23 cellular contexts compared by ENCODE assay signal in the genomic region with DNA sequence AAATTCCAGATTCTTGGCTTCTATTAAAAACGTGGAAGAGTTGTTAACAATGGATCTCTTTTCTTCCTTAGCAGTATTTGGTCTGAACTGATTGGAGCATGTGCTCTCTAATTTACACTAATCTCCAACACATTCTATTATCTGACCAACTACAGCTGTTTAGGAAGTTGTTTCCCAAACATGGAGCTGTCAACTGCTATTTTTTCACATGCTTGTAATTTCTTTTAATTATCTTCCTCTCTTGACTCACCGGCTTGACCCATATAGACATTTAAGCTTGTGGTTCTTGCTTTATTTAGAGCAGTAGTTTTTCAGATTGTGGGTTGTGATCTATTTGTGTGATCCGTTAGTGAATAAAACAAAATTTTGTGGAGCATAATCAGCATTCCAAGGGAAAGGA. TPM values are rescaled to one million over a fixed set of nuclear protein-coding genes. Genes with fewer than 3 reads are reported as not detected.
"Had no signal": no experiment of that assay in that cellular context is flagged by ENCODE, and none has a peak within 500 bp of the region (broad histone marks: within the 10 kb centered on the region; RNA-seq: fewer than 3 reads in every experiment).

No MANE protein-coding gene starts in this region.

- H3K4me3 ChIP-seq: lower lobe of right lung, sigmoid colon, spleen, upper lobe of right lung had no signal

- ATAC-seq: activated CD8-positive, alpha-beta T cell treated with anti-CD3 and anti-CD28 coated beads, Interleukin-2, amount 10 ng/mL, durations not matched to agents 7 days and 5 days; effector memory CD8-positive, alpha-beta T cell; foreskin keratinocyte; lower lobe of right lung; stimulated activated memory B cell treated with anti-CD40 and anti-IgM and Interleukin-4, amounts not matched to agents 10 μg/mL and 1 μg/mL and 100 μg/mL, for 72 hours; upper lobe of right lung had no signal

- H3K27me3 ChIP-seq: foreskin keratinocyte, sigmoid colon, spleen, upper lobe of right lung had no signal

- H3K4me2 ChIP-seq: SK-N-SH had no signal

- H3K9ac ChIP-seq: parathyroid adenoma, SK-N-SH had no signal

- H3K27ac ChIP-seq: foreskin keratinocyte, lower lobe of right lung, parathyroid adenoma, sigmoid colon, upper lobe of right lung had no signal

- H3K27me3 Mint-ChIP-seq: activated CD4-positive, alpha-beta T cell treated with anti-CD3 and anti-CD28 coated beads, Interleukin-2, amount 10 ng/mL, durations not matched to agents 7 days and 5 days; effector memory CD8-positive, alpha-beta T cell; stimulated activated memory B cell treated with anti-CD40 and anti-IgM and Interleukin-4, amounts not matched to agents 10 μg/mL and 1 μg/mL and 100 μg/mL, for 72 hours had no signal

- DNase-seq: activated CD4-positive, alpha-beta T cell treated with anti-CD3 and anti-CD28 coated beads, Interleukin-2, amount 10 ng/mL, durations not matched to agents 7 days and 5 days; activated CD8-positive, alpha-beta memory T cell treated with anti-CD3 and anti-CD28 coated beads, Interleukin-2, amount 50 U/mL, for 4 hours; activated CD8-positive, alpha-beta T cell treated with anti-CD3 and anti-CD28 coated beads, Interleukin-2, amount 10 ng/mL, durations not matched to agents 7 days and 5 days; activated effector memory CD4-positive, alpha-beta T cell treated with Interleukin-2 at 50 U/mL for 16 hours; activated naive CD4-positive, alpha-beta T cell treated with anti-CD3 and anti-CD28 coated beads, Interleukin-2, amount 50 U/mL, for 16 hours; activated T-cell treated with anti-CD3 and anti-CD28 coated beads, Interleukin-2, amount 50 U/mL, for 48 hours; dermis blood vessel endothelial cell; effector memory CD8-positive, alpha-beta T cell; foreskin keratinocyte; immature natural killer cell; lower lobe of right lung; sigmoid colon; SK-N-SH; spleen; stimulated activated CD4-positive, alpha-beta T cell treated with anti-CD3 and anti-CD28 coated beads, Interleukin-4, amount 100 ng/mL, for 4 hours; T-helper 9 cell; upper lobe of right lung had no signal

- H3K9me3 ChIP-seq: lower lobe of right lung, sigmoid colon, SK-N-SH, spleen, upper lobe of right lung had no signal

- H2AFZ ChIP-seq: parathyroid adenoma had no signal

- H3K27ac Mint-ChIP-seq: activated CD4-positive, alpha-beta T cell treated with anti-CD3 and anti-CD28 coated beads, Interleukin-2, amount 10 ng/mL, durations not matched to agents 7 days and 5 days; activated CD8-positive, alpha-beta T cell treated with anti-CD3 and anti-CD28 coated beads, Interleukin-2, amount 10 ng/mL, durations not matched to agents 7 days and 5 days; nephron; stimulated activated memory B cell treated with anti-CD40 and anti-IgM and Interleukin-4, amounts not matched to agents 10 μg/mL and 1 μg/mL and 100 μg/mL, for 72 hours had no signal

- H3K4me3 Mint-ChIP-seq: activated CD4-positive, alpha-beta T cell treated with anti-CD3 and anti-CD28 coated beads, Interleukin-2, amount 10 ng/mL, durations not matched to agents 7 days and 5 days; activated CD8-positive, alpha-beta T cell treated with anti-CD3 and anti-CD28 coated beads, Interleukin-2, amount 10 ng/mL, durations not matched to agents 7 days and 5 days; effector memory CD8-positive, alpha-beta T cell; immature natural killer cell; nephron; stimulated activated memory B cell treated with anti-CD40 and anti-IgM and Interleukin-4, amounts not matched to agents 10 μg/mL and 1 μg/mL and 100 μg/mL, for 72 hours had no signal

- H3K9me3 Mint-ChIP-seq: activated CD4-positive, alpha-beta T cell treated with anti-CD3 and anti-CD28 coated beads, Interleukin-2, amount 10 ng/mL, durations not matched to agents 7 days and 5 days; effector memory CD8-positive, alpha-beta T cell; immature natural killer cell; nephron; stimulated activated memory B cell treated with anti-CD40 and anti-IgM and Interleukin-4, amounts not matched to agents 10 μg/mL and 1 μg/mL and 100 μg/mL, for 72 hours had no signal

RNA-seq across cellular contexts. Expression of a gene that starts 50.8 kb away (rescaled TPM):
- total RNA-seq: activated CD4-positive, alpha-beta T cell treated with anti-CD3 and anti-CD28 coated beads, Interleukin-2, amount 10 ng/mL, durations not matched to agents 7 days and 5 days; activated CD8-positive, alpha-beta T cell treated with anti-CD3 and anti-CD28 coated beads, Interleukin-2, amount 10 ng/mL, durations not matched to agents 7 days and 5 days; dermis blood vessel endothelial cell; epithelial cell of proximal tubule; fibroblast of lung; foreskin keratinocyte; lower lobe of right lung; sigmoid colon; spleen; upper lobe of right lung had no signal
- polyA plus RNA-seq: adipose tissue, fibroblast of lung, foreskin keratinocyte, SK-N-SH, spleen had no signal
